ENCODE assay signal across 20 cellular contexts in genomic region chr2:101359436-101359835, GRCh38. TPM values are rescaled to one million over a fixed set of nuclear protein-coding genes. Genes with fewer than 3 reads are reported as not detected.
DNase-seq lines count a peak whose midpoint lies in the region; ATAC-seq, FAIRE-seq and TF ChIP-seq lines count a peak whose summit lies in the region.
"Had no signal": no experiment of that assay in that cellular context is flagged by ENCODE, and none has a peak within 500 bp of the region (broad histone marks: within the 10 kb centered on the region; RNA-seq: fewer than 3 reads in every experiment).

No MANE protein-coding gene starts in this region.

- POLR2A ChIA-PET in A549 (lab: Yijun Ruan, JAX) (no interaction called here), PC-3 (lab: Charles Lee; ENCODE audit: unreplicated experiment) (no interaction called here)

- H3K9me2 ChIP-seq in PC-3 (replicated peaks; ENCODE audit: low read length) = no peaks in the 10 kb centered on the region

- no peak overlapping the region for H2AFZ ChIP-seq in PC-3 (ENCODE audit: low read length)

- H3K9me3 ChIP-seq in A549 (no peaks in the 10 kb centered on the region), PC-3 (ENCODE audit: low read length) (no peaks in the 10 kb centered on the region), heart right ventricle (no peaks in the 10 kb centered on the region), vagina (no peaks in the 10 kb centered on the region)
- H3K9me3 ChIP-seq: BE2C had no signal

- no peak for TF ChIP-seq POLR2A in A549 (IDR thresholded peaks at IDR 0.05; ENCODE audit: low read length)
- TF ChIP-seq POLR2A in vagina (IDR thresholded peaks at IDR 0.05) = no peak

- H4K20me1 ChIP-seq in PC-3 (ENCODE audit: low read length) = no peaks in the 10 kb centered on the region

- H3K4me1 Mint-ChIP-seq in mesothelial cell of epicardium = peaks cover 27% of the 10 kb centered on the region

- CTCF ChIA-PET in A549 (lab: Yijun Ruan, JAX) (interaction anchor here (3.1 kb wide), 1 partner anchor 28 kb away, joined by 13 read pairs; the partner anchor contains the start of gene CREG2), PC-3 (lab: Charles Lee) (no interaction called here)

- H3K4me1 ChIP-seq in A549 (peaks cover 48% of the 10 kb centered on the region), PC-3 (ENCODE audit: insufficient read depth, low read length) (peaks cover 61% of the 10 kb centered on the region), heart right ventricle (peaks cover 0 to 13% (median 0%) of the 10 kb centered on the region in 9 donors), vagina (no peaks in the 10 kb centered on the region)
- H3K4me1 ChIP-seq: BE2C had no signal

- H3K79me2 ChIP-seq in PC-3 (ENCODE audit: low read length) = no peaks in the 10 kb centered on the region

- ATAC-seq in A549 = no peak
- no peak for ATAC-seq in PC-3
- ATAC-seq in heart right ventricle = no peak

- intact Hi-C loops in PC-3 (cut with micrococcal nuclease) (no loop called here), heart right ventricle (cut with DNase I) (no loop called here), vagina (cut with DNase I) (no loop called here)

- no peak overlapping the region for H3K4me3 Mint-ChIP-seq in mesothelial cell of epicardium
- H3K4me3 Mint-ChIP-seq: CD8-positive, alpha-beta memory T cell; H9 had no signal

- TF ChIP-seq RAD21 in A549 (conservative IDR thresholded peaks at IDR 0.05 in 1 of 2, IDR thresholded peaks at IDR 0.05 in 1 of 2) = no peak

- no peaks in the 10 kb centered on the region for H3K9me3 Mint-ChIP-seq in mesothelial cell of epicardium
- H3K9me3 Mint-ChIP-seq: H9 had no signal

- DNase-seq in A549 (ENCODE audit: low read depth in 1 of 2, low spot score in 1 of 2) (no peak), PC-3 (no peak), epithelial cell of prostate (ENCODE audit: low read depth, low spot score) (no peak), mesothelial cell of epicardium (ENCODE audit: low spot score in 2 of 2, unreplicated experiment in 2 of 2) (no peak), heart right ventricle (no peak), iPS-NIHi7 (ENCODE audit: extremely low spot score) (no peak), vagina (ENCODE audit: extremely low spot score in 2 of 2) (no peak)
- no peak for DNase-seq in stimulated activated CD4-positive, alpha-beta T cell treated with anti-CD3 and anti-CD28 coated beads, Interleukin-4, amount 100 ng/mL, for 4 hours
- DNase-seq: 8988T; BE2C; C1 segment of cervical spinal cord; CD8-positive, alpha-beta memory T cell; COR-L47; H9 had no signal

- TF ChIP-seq CTCF in A549 (IDR thresholded peaks at IDR 0.05) = no peak
- TF ChIP-seq CTCF in PC-3 (conservative IDR thresholded peaks at IDR 0.05; ENCODE audit: low read depth, low read length) = no peak
- no peak for TF ChIP-seq CTCF in mesothelial cell of epicardium (IDR thresholded peaks at IDR 0.05; ENCODE audit: unreplicated experiment)
- no peak for TF ChIP-seq CTCF in heart right ventricle (IDR thresholded peaks at IDR 0.05)
- no peak for TF ChIP-seq CTCF in vagina (IDR thresholded peaks at IDR 0.05)

- no peak for FAIRE-seq in A549 (lab: Jason Lieb, UNC)
- FAIRE-seq: D721Med, G401.6, GM12891, H1 had no signal

- BruUV-seq in PC-3 (replicated peaks; lab: Mats Ljungman, UMichigan) = no TSS peak

- no peaks in the 10 kb centered on the region for H3K36me3 Mint-ChIP-seq in mesothelial cell of epicardium
- H3K36me3 Mint-ChIP-seq: CD4-positive, CD25-positive, alpha-beta regulatory T cell; CD8-positive, alpha-beta memory T cell had no signal

- peaks cover 4% of the 10 kb centered on the region for H3K27me3 Mint-ChIP-seq in mesothelial cell of epicardium (ENCODE audit: low read depth)
- H3K27me3 Mint-ChIP-seq: CD4-positive, CD25-positive, alpha-beta regulatory T cell had no signal

- H3K4me2 ChIP-seq in A549 = peak overlapping the region; percentile 45; the same call in 2 of the 3 replicates
- H3K4me2 ChIP-seq in PC-3 (ENCODE audit: low read length) = peak overlapping the region; percentile 49

- peak overlapping the region; percentile 27 for H3K27ac Mint-ChIP-seq in mesothelial cell of epicardium
- H3K27ac Mint-ChIP-seq: H9 had no signal

- H3K27ac ChIP-seq in A549 (peak overlapping the region in 1 of 2 experiments; percentile 59; a peak in 3 of 6 replicates), PC-3 (ENCODE audit: low read length) (peak overlapping the region; percentile 88), epithelial cell of prostate (peak overlapping the region; percentile 80), heart right ventricle (no peak overlapping the region), vagina (no peak overlapping the region)

- no peak for TF ChIP-seq EP300 in A549 (IDR thresholded peaks at IDR 0.05)

- WGBS in A549 (ENCODE audit: missing lambda C conversion rate) = 89% methylated on average over 5 of the region's 5 CpGs
- 92 to 93% methylated on average over 5 of the region's 5 CpGs for WGBS in heart right ventricle, 2 donors

- H3K9ac ChIP-seq in PC-3 (ENCODE audit: low read length) = peak overlapping the region; percentile 61

- H3F3A ChIP-seq in PC-3 (ENCODE audit: low read length, unreplicated experiment) = no peaks in the 10 kb centered on the region

- H3K4me3 ChIP-seq in A549 = no peak overlapping the region
- H3K4me3 ChIP-seq in PC-3 (ENCODE audit: low read length) = no peak overlapping the region
- H3K4me3 ChIP-seq in heart right ventricle = no peak overlapping the region
- H3K4me3 ChIP-seq in vagina = no peak overlapping the region

- H3K36me3 ChIP-seq in PC-3 (ENCODE audit: low read depth, low read length) (no peaks in the 10 kb centered on the region), heart right ventricle (no peaks in the 10 kb centered on the region), vagina (no peaks in the 10 kb centered on the region)
- H3K36me3 ChIP-seq: BE2C had no signal

- no peaks in the 10 kb centered on the region for H3K27me3 ChIP-seq in PC-3 (ENCODE audit: low read length)
- peaks cover 0 to 3% (median 0%) of the 10 kb centered on the region in 7 donors for H3K27me3 ChIP-seq in heart right ventricle
- H3K27me3 ChIP-seq in vagina = no peaks in the 10 kb centered on the region
- H3K27me3 ChIP-seq: BE2C had no signal

TF ChIP-seq in A549, 52 proteins besides CTCF, POLR2A, EP300 and RAD21 (continues in another document):
- TF ChIP-seq MAX (IDR thresholded peaks at IDR 0.05) (no peak), EHMT2 (IDR thresholded peaks at IDR 0.05; ENCODE audit: low read depth) (no peak), ELK1 (IDR thresholded peaks at IDR 0.05; ENCODE audit: low read depth, low read length) (no peak)

RNA-seq across cellular contexts. Expression of gene CREG2, which starts 27.9 kb away (rescaled TPM):
- polyA plus RNA-seq in A549 (2011; rRNA removed) (1.5 and 2.4 TPM in 2 replicates), A549 (2017; fragmentation: RNase III; extraction: RNeasy Plus Mini Kit Qiagen cat#74134 plus additional on column Dnase treatment) (1.3 to 1.6 TPM (median 1.6 TPM) in 3 replicates), heart right ventricle (not detected)
- polyA plus RNA-seq in A549 (2012; cell fraction: cytosol; rRNA removed) = 1.6 and 2.6 TPM in 2 replicates
- polyA plus RNA-seq in A549 (2012; cell fraction: nucleus; rRNA removed) = 1.4 and 1.8 TPM in 2 replicates
- polyA minus RNA-seq in A549 (2011; rRNA and poly(A)+ RNA removed) = 0.92 and 1.9 TPM in 2 replicates
- total RNA-seq in PC-3 (2014; rRNA removed) (40.0 and 67.9 TPM in 2 replicates), mesothelial cell of epicardium (0.20 to 0.88 TPM (median 0.42 TPM) in 3 replicates), heart right ventricle (1 to 10 TPM in 1 of 10 donors, under 1 TPM in 6, not detected in 3; 0.24 to 1.4 (median 0.70) TPM), vagina (0.25 TPM)
- total RNA-seq: CD8-positive, alpha-beta memory T cell; HT-29 had no signal
- polyA plus RNA-seq: CD8-positive, alpha-beta memory T cell had no signal

RNA-seq across cellular contexts. Expression of gene RNF149, which starts 50.9 kb away (rescaled TPM):
- polyA plus RNA-seq in A549 (2011; rRNA removed) (28.2 and 34.8 TPM in 2 replicates), A549 (2017; fragmentation: RNase III; extraction: RNeasy Plus Mini Kit Qiagen cat#74134 plus additional on column Dnase treatment) (27.0 to 29.2 TPM (median 28.8 TPM) in 3 replicates), heart right ventricle (10 to 100 TPM; 11.8 to 40.8 TPM)
- polyA plus RNA-seq in A549 (2012; cell fraction: cytosol; rRNA removed) = 12.8 and 18.2 TPM in 2 replicates
- polyA plus RNA-seq in A549 (2012; cell fraction: nucleus; rRNA removed) = 25.2 and 27.2 TPM in 2 replicates
- polyA minus RNA-seq in A549 (2011; rRNA and poly(A)+ RNA removed) = 15.7 and 18.3 TPM in 2 replicates
- total RNA-seq in PC-3 (2014; rRNA removed) (47.3 and 68.0 TPM in 2 replicates), mesothelial cell of epicardium (52.5 to 59.5 TPM (median 57.6 TPM) in 3 replicates), heart right ventricle (10 to 100 TPM; 11.0 to 25.5 (median 12.5) TPM), vagina (89.4 TPM)

Comparison
In these comparisons a context has a peak if more than half of its experiments do, and no peak if none do; other contexts are left out.
1. H3K27ac ChIP-seq: peak in PC-3 (single experiment) and epithelial cell of prostate (single experiment); none in heart right ventricle (0 of 10) and vagina (single experiment).
2. RNA of gene CREG2, which starts 27.9 kb away (total RNA-seq): 40.0 to 67.9 TPM in PC-3; 0.24 to 1.4 TPM in heart right ventricle, 0.20 to 0.88 TPM in mesothelial cell of epicardium and 0.25 TPM in vagina (single experiment); every median in the first group is over 10 times any median in the second.